ENCODE assay signal across 25 cellular contexts in the genomic region with DNA sequence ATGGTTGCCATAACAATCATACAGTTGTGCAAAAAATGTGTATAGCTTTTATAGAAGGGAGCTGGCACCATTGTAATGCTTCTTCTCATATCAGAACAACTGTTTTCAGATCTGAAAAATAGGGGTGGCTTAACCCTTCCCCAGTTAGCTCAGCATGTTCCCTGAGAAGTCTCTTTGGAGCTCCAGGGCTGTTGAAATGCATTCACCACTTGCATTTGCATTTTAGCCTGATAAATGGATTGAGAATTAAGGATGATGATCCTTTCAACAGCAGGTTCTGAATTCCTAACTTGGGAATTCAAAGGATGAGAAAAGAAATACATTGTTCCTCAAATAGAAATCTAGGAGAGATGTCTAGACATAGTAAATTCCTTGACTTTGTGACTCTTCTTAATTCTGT.
"Had no signal": no experiment of that assay in that cellular context is flagged by ENCODE, and none has a peak within 500 bp of the region (broad histone marks: within the 10 kb centered on the region; RNA-seq: fewer than 3 reads in every experiment).

No MANE protein-coding gene starts in this region.

- H2AFZ ChIP-seq: hepatocyte had no signal

- H3K4me1 ChIP-seq: colonic mucosa, esophagus muscularis mucosa, foreskin keratinocyte, gastroesophageal sphincter, heart left ventricle, prostate gland, right atrium auricular region, transverse colon, upper lobe of right lung, uterus had no signal

- H3K79me2 ChIP-seq: hepatocyte had no signal

- H3K4me3 ChIP-seq: colonic mucosa, esophagus muscularis mucosa, gastroesophageal sphincter, heart left ventricle, hepatocyte, prostate gland, right atrium auricular region, thoracic aorta, transverse colon, upper lobe of right lung, uterus had no signal

- H3K27me3 ChIP-seq: colonic mucosa, esophagus muscularis mucosa, foreskin keratinocyte, gastroesophageal sphincter, heart left ventricle, hepatocyte, right atrium auricular region, transverse colon, upper lobe of right lung, uterus had no signal

- H3K36me3 ChIP-seq: colonic mucosa, prostate gland, upper lobe of right lung, uterus had no signal

- H3K9me3 ChIP-seq: colonic mucosa, prostate gland had no signal

- ATAC-seq: foreskin keratinocyte; gastroesophageal sphincter; heart left ventricle; left ventricle myocardium superior; naive thymus-derived CD8-positive, alpha-beta T cell; sciatic nerve; stimulated activated memory B cell treated with anti-CD40 and anti-IgM and Interleukin-4, amounts not matched to agents 10 μg/mL and 1 μg/mL and 100 μg/mL, for 72 hours; upper lobe of right lung had no signal

- H3K27ac ChIP-seq: colonic mucosa, esophagus muscularis mucosa, foreskin keratinocyte, gastroesophageal sphincter, heart left ventricle, hepatocyte, prostate gland, right atrium auricular region, thoracic aorta, transverse colon, upper lobe of right lung, uterus had no signal

- H3K4me2 ChIP-seq: hepatocyte had no signal

- FAIRE-seq: endothelial cell of umbilical vein had no signal

- DNase-seq: colonic mucosa; effector CD8-positive, alpha-beta T cell; foreskin keratinocyte; heart left ventricle; immature natural killer cell; islet precursor cell; left ventricle myocardium superior; mesenchymal stem cell; midbrain; naive thymus-derived CD8-positive, alpha-beta T cell; nephron progenitor cell; nucleus accumbens; stimulated activated CD4-positive, alpha-beta T cell treated with anti-CD3 and anti-CD28 coated beads, Interleukin-4, amount 100 ng/mL, for 4 hours; transverse colon; upper lobe of right lung; uterus had no signal
